14 cellular contexts compared by ENCODE assay signal in genomic region chr12:15336772-15337553, GRCh38. TPM values are rescaled to one million over a fixed set of nuclear protein-coding genes. Genes with fewer than 3 reads are reported as not detected.
A peak's percentile ranks its signal among the peaks of the same experiment; 100 is the strongest.
DNase-seq lines count a peak whose midpoint lies in the region; ATAC-seq and TF ChIP-seq lines count a peak whose summit lies in the region.
"Had no signal": no experiment of that assay in that cellular context is flagged by ENCODE, and none has a peak within 500 bp of the region (broad histone marks: within the 10 kb centered on the region; RNA-seq: fewer than 3 reads in every experiment).

No MANE protein-coding gene starts in this region.

- H3K36me3 Mint-ChIP-seq in nephron (ENCODE audit: low read depth) (no peaks in the 10 kb centered on the region), T-cell (no peaks in the 10 kb centered on the region)
- H3K36me3 Mint-ChIP-seq: CD14-positive monocyte had no signal

- H3K27me3 Mint-ChIP-seq in nephron (ENCODE audit: low read depth) (peaks cover 7% of the 10 kb centered on the region), T-cell (peaks cover 16 to 30% of the 10 kb centered on the region in 2 donors)

- no peak overlapping the region for H3K4me3 ChIP-seq in AG10803 (ENCODE audit: low read length)
- H3K4me3 ChIP-seq in epithelial cell of esophagus (ENCODE audit: low read length): no peak overlapping the region
- H3K4me3 ChIP-seq: ascending aorta had no signal

- TF ChIP-seq CTCF in AG10803 (conservative IDR thresholded peaks at IDR 0.05; ENCODE audit: low read length): no peak
- no peak for TF ChIP-seq CTCF in epithelial cell of esophagus (IDR thresholded peaks at IDR 0.05; ENCODE audit: insufficient read depth, low read depth, low read length, missing control alignments)
- no peak for TF ChIP-seq CTCF in nephron (IDR thresholded peaks at IDR 0.05; ENCODE audit: unreplicated experiment in 3 of 3)

- CTCF ChIA-PET in T-cell (lab: Charles Lee): no interaction called here

- H3K4me1 Mint-ChIP-seq in nephron (no peaks in the 10 kb centered on the region), T-cell (no peaks in the 10 kb centered on the region)
- H3K4me1 Mint-ChIP-seq: CD14-positive monocyte, nephron progenitor cell had no signal

- H3K27ac Mint-ChIP-seq in nephron: peak overlapping the region in 2 of 3 experiments; percentile 6 to 34
- no peak overlapping the region for H3K27ac Mint-ChIP-seq in T-cell
- H3K27ac Mint-ChIP-seq: CD14-positive monocyte, nephron progenitor cell had no signal

- H3K9me3 Mint-ChIP-seq in nephron (no peaks in the 10 kb centered on the region), T-cell (no peaks in the 10 kb centered on the region)
- H3K9me3 Mint-ChIP-seq: nephron progenitor cell had no signal

- H3K4me3 Mint-ChIP-seq in nephron: no peak overlapping the region
- H3K4me3 Mint-ChIP-seq in T-cell: no peak overlapping the region
- H3K4me3 Mint-ChIP-seq: CD14-positive monocyte, nephron progenitor cell had no signal

- ATAC-seq in T-cell (replicated peaks in 1 of 4): no peak
- ATAC-seq: activated CD4-positive, CD25-positive, alpha-beta regulatory T cell treated with anti-CD3 and anti-CD28 coated beads, Interleukin-2, amount 50 U/mL, for 24 hours had no signal

- POLR2A ChIA-PET in T-cell (lab: Charles Lee): no interaction called here

- DNase-seq in AG10803 (ENCODE audit: low read depth): peak; percentile 58
- peak; percentile 86 for DNase-seq in NCI-H226
- DNase-seq in epithelial cell of esophagus (ENCODE audit: low read depth): peak; percentile 68
- DNase-seq in UCSD-AML1 (lab: John Stamatoyannopoulos, UW; ENCODE audit: unreplicated experiment): no peak
- no peak for DNase-seq in NCI-H1417 treated with DMSO at 0.1 percent for 48 hours (lab: John Stamatoyannopoulos, UW)
- no peak for DNase-seq in globus pallidus (ENCODE audit: low spot score)
- no peak for DNase-seq in T-cell
- DNase-seq: activated T-cell treated with anti-CD3 and anti-CD28 coated beads, Interleukin-2, amount 50 U/mL, for 1 hour; NCI-H1436 treated with DMSO at 0.1 percent for 48 hours; nephron progenitor cell had no signal

RNA-seq across cellular contexts. Expression of gene PTPRO, which starts 14.7 kb away (rescaled TPM):
- 10 to 100 TPM in 1 of 5 donors, 1 to 10 TPM in 4; 1.1 to 11.5 (median 6.3) TPM for total RNA-seq in T-cell

Comparison
In these comparisons a context has a peak if more than half of its experiments do, and no peak if none do; other contexts are left out.
1. DNase-seq: peak in AG10803 (single experiment), NCI-H226 (single experiment) and epithelial cell of esophagus (single experiment); none in UCSD-AML1 (single experiment), NCI-H1417 treated with DMSO at 0.1 percent for 48 hours (single experiment), globus pallidus (single experiment) and T-cell (0 of 34).
2. H3K27ac Mint-ChIP-seq: peak in nephron (2 of 3); none in T-cell (0 of 2).